Comparison of ENCODE assay signal across 8 cellular contexts in the genomic region with DNA sequence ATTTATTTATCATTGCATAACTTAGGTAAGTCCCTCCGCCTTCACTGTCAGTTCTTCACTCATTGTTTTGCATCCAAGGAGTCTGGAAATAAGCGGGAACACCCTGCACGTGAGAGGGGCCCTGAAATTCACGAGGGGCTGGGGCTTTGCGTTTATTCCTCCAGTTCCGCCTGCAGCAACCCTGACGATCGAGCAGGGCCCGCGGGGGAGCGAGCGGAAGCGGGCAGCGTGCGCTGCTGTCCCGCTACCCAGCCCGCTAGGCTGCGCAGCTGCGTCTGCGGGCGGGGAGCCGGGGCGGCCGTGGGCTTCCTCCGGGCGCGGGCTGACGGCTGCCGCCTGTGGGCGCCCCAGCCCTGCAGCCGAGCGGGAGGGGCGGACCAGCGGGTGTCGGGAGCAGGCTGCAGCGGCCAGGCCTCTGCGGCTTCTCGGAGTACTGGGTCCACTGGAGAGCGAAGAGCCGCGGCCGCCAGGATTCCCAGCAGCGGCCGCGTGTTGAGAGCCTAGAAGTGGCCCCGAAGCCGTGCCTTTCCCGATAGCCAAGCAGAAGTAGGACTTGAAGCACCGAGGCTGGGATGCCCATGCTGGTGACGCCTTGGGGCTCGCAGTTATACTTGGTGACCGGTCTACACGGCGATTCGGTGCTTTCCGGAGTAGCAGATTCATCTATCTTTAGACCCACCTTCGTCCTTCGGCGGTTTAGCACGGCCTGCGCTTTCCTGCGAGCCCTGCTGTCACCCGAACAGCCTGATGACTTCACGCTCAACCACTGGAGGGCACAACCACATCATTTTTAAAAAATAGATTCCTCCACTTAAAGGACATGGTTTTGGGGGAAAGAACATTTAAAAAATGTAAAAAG. TPM values are rescaled to one million over a fixed set of nuclear protein-coding genes. Genes with fewer than 3 reads are reported as not detected.
DNase-seq lines count a peak whose midpoint lies in the region; ATAC-seq and TF ChIP-seq lines count a peak whose summit lies in the region.

No MANE protein-coding gene starts in this region.

- no peaks in the 10 kb centered on the region for H3K79me2 ChIP-seq in ACC112 (ENCODE audit: control insufficient read depth, insufficient read depth, low read length, unreplicated experiment)

- DNase-seq in NCI-H446 (lab: John Stamatoyannopoulos, UW) (peak; percentile 11 to 39), dermis blood vessel endothelial cell (peak; percentile 80)
- peak; percentile 53 for DNase-seq in activated CD4-positive, alpha-beta T cell treated with anti-CD3 and anti-CD28 coated beads, Interleukin-2, amount 50 U/mL, for 1 hour
- DNase-seq in stimulated activated CD4-positive, alpha-beta T cell treated with anti-CD3 and anti-CD28 coated beads, Interleukin-4, amount 100 ng/mL, for 4 hours: peak; percentile 48 to 57

- H3K9me3 ChIP-seq in liver (ENCODE audit: control insufficient read depth in 4 of 4, low read length in 3 of 4): no peaks in the 10 kb centered on the region

- no peaks in the 10 kb centered on the region for H3K36me3 ChIP-seq in ACC112 (ENCODE audit: insufficient read depth, low read length)
- no peaks in the 10 kb centered on the region for H3K36me3 ChIP-seq in liver (ENCODE audit: control insufficient read depth in 4 of 4, insufficient read depth in 3 of 4, low read depth in 1 of 4, low read length in 3 of 4)

- H3K9ac ChIP-seq in liver (ENCODE audit: low read depth in 1 of 2, low read length in 2 of 2): no peak overlapping the region

- peak; percentile 80 to 82 for TF ChIP-seq RAD21 in liver (IDR thresholded peaks at IDR 0.05)

- H3K4me1 ChIP-seq in ACC112 (ENCODE audit: control insufficient read depth, insufficient read depth, low read length, unreplicated experiment) (peaks cover 11% of the 10 kb centered on the region), liver (ENCODE audit: control insufficient read depth in 4 of 4, insufficient read depth in 4 of 4, low read length in 3 of 4) (peaks cover 3 to 10% (median 7%) of the 10 kb centered on the region in 4 donors)

- WGBS in liver: 2% methylated on average over 64 of the region's 64 CpGs

- H2AFZ ChIP-seq in ACC112 (ENCODE audit: low read length, unreplicated experiment): peak overlapping the region; percentile 34

- H3K27me3 ChIP-seq in ACC112 (ENCODE audit: insufficient read depth, low read length) (no peaks in the 10 kb centered on the region), liver (ENCODE audit: control insufficient read depth in 4 of 4, insufficient read depth in 4 of 4, low read length in 3 of 4) (peaks cover 0 to 6% (median 1%) of the 10 kb centered on the region in 4 donors)

- H3K27ac ChIP-seq in ACC112 (ENCODE audit: low read depth, low read length) (peak overlapping the region; percentile 42; the same call in 1 of the 2 replicates), liver (ENCODE audit: low read depth in 1 of 2, low read length in 2 of 2) (no peak overlapping the region)

- ATAC-seq in GM18858 (IDR thresholded peaks at IDR 0.05; ENCODE audit: unreplicated experiment): peak; percentile 74
- peak; percentile 88 for ATAC-seq in HG03095 (IDR thresholded peaks at IDR 0.05; ENCODE audit: unreplicated experiment)

- peak; percentile 59 for TF ChIP-seq CTCF in liver (IDR thresholded peaks at IDR 0.05; ENCODE audit: low read depth, low read length, missing input control)

- H3K4me3 ChIP-seq in ACC112 (ENCODE audit: low read depth, low read length) (peak overlapping the region; percentile 81), liver (ENCODE audit: low read depth in 1 of 3, low read length in 3 of 3) (peak overlapping the region; percentile 36 to 61 (median 53))

TF ChIP-seq in liver, 16 proteins besides CTCF, POLR2A, EP300 and RAD21:
- TF ChIP-seq JUND (IDR thresholded peaks at IDR 0.05): no peak
- TF ChIP-seq FOXA1 (IDR thresholded peaks at IDR 0.05): no peak
- TF ChIP-seq, protein P1, sequence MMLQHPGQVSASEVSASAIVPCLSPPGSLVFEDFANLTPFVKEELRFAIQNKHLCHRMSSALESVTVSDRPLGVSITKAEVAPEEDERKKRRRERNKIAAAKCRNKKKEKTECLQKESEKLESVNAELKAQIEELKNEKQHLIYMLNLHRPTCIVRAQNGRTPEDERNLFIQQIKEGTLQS (IDR thresholded peaks at IDR 0.05): no peak
- no peak for TF ChIP-seq HNF4A (conservative IDR thresholded peaks at IDR 0.05)
- TF ChIP-seq GABPA (IDR thresholded peaks at IDR 0.05 in 1 of 2, conservative IDR thresholded peaks at IDR 0.05 in 1 of 2): no peak
- TF ChIP-seq NR2F2 (IDR thresholded peaks at IDR 0.05): no peak
- no peak for TF ChIP-seq EGR1 (IDR thresholded peaks at IDR 0.05; ENCODE audit: low read depth in 2 of 2)
- TF ChIP-seq YY1 (IDR thresholded peaks at IDR 0.05): peak; percentile 11
- no peak for TF ChIP-seq RXRA (IDR thresholded peaks at IDR 0.05)
- no peak for TF ChIP-seq SP1 (IDR thresholded peaks at IDR 0.05)
- peak; percentile 85 for TF ChIP-seq MAX (IDR thresholded peaks at IDR 0.05)
- TF ChIP-seq, protein P2, sequence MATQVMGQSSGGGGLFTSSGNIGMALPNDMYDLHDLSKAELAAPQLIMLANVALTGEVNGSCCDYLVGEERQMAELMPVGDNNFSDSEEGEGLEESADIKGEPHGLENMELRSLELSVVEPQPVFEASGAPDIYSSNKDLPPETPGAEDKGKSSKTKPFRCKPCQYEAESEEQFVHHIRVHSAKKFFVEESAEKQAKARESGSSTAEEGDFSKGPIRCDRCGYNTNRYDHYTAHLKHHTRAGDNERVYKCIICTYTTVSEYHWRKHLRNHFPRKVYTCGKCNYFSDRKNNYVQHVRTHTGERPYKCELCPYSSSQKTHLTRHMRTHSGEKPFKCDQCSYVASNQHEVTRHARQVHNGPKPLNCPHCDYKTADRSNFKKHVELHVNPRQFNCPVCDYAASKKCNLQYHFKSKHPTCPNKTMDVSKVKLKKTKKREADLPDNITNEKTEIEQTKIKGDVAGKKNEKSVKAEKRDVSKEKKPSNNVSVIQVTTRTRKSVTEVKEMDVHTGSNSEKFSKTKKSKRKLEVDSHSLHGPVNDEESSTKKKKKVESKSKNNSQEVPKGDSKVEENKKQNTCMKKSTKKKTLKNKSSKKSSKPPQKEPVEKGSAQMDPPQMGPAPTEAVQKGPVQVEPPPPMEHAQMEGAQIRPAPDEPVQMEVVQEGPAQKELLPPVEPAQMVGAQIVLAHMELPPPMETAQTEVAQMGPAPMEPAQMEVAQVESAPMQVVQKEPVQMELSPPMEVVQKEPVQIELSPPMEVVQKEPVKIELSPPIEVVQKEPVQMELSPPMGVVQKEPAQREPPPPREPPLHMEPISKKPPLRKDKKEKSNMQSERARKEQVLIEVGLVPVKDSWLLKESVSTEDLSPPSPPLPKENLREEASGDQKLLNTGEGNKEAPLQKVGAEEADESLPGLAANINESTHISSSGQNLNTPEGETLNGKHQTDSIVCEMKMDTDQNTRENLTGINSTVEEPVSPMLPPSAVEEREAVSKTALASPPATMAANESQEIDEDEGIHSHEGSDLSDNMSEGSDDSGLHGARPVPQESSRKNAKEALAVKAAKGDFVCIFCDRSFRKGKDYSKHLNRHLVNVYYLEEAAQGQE (IDR thresholded peaks at IDR 0.05): no peak
- no peak for TF ChIP-seq TAF1 (conservative IDR thresholded peaks at IDR 0.05)
- no peak for TF ChIP-seq FOXA2 (IDR thresholded peaks at IDR 0.05)
- TF ChIP-seq ZBTB33 (IDR thresholded peaks at IDR 0.05): no peak
- no peak for TF ChIP-seq HNF4G (IDR thresholded peaks at IDR 0.05)

RNA-seq across cellular contexts. Expression of gene SACS, which starts 32.9 kb away (rescaled TPM):
- 62.3 and 79.0 TPM in 2 replicates for total RNA-seq in dermis blood vessel endothelial cell
- total RNA-seq in liver: 1 to 10 TPM; 5.1 to 7.2 TPM
- under 1 TPM; 0.50 to 0.65 TPM for polyA plus RNA-seq in liver

Comparison
In these comparisons a context has a peak if more than half of its experiments do, and no peak if none do; other contexts are left out.
1. DNase-seq: peak in every context shown above with its lines; median percentile 80 in dermis blood vessel endothelial cell; 53 in activated CD4-positive, alpha-beta T cell treated with anti-CD3 and anti-CD28 coated beads, Interleukin-2, amount 50 U/mL, for 1 hour; 52 in stimulated activated CD4-positive, alpha-beta T cell treated with anti-CD3 and anti-CD28 coated beads, Interleukin-4, amount 100 ng/mL, for 4 hours; 25 in NCI-H446.